ENCODE assay signal across 8 cellular contexts in genomic region chr1:39491146-39491921, GRCh38. TPM values are rescaled to one million over a fixed set of nuclear protein-coding genes. Genes with fewer than 3 reads are reported as not detected.
DNase-seq lines count a peak whose midpoint lies in the region; ATAC-seq and TF ChIP-seq lines count a peak whose summit lies in the region.

TSS of gene BMP8A (plus strand) at chr1:39491636. CDS start at chr1:39491992, 356 bp downstream.

- peaks cover 0 to 15% of the 10 kb centered on the region in 2 donors for H3K4me1 Mint-ChIP-seq in immature natural killer cell

- peaks cover 41% of the 10 kb centered on the region for H3K79me2 ChIP-seq in MM.1S (ENCODE audit: low read length)

- peak; percentile 71 for DNase-seq in DMS79 (lab: John Stamatoyannopoulos, UW)
- peak; percentile 93 for DNase-seq in MM.1S
- DNase-seq in T-helper 2 cell = peak; percentile 57 to 73 (median 70)
- no peak for DNase-seq in astrocyte of the cerebellum (ENCODE audit: low read depth)
- peak; percentile 79 to 83 (median 80) for DNase-seq in immature natural killer cell
- peak; percentile 46 for DNase-seq in stimulated activated CD4-positive, alpha-beta T cell treated with anti-CD3 and anti-CD28 coated beads, Interleukin-1b, Interleukin-23, amount 100 ng/mL, for 48 hours
- DNase-seq in midbrain (lab: John Stamatoyannopoulos, UW) = no peak

- no peaks in the 10 kb centered on the region for H3K9me3 Mint-ChIP-seq in immature natural killer cell

- H3K4me2 ChIP-seq in MM.1S (ENCODE audit: low read depth, low read length) = peak within 1 kb of the TSS; percentile 87

- H3F3A ChIP-seq in MM.1S (ENCODE audit: insufficient read depth, low read length) = peaks cover 22% of the 10 kb centered on the region

- no peaks in the 10 kb centered on the region for H4K20me1 ChIP-seq in MM.1S (ENCODE audit: insufficient read depth, low read length)

- H3K36me3 Mint-ChIP-seq in immature natural killer cell = peaks cover 0 to 7% (median 3%) of the 10 kb centered on the region in 3 donors

- no peaks in the 10 kb centered on the region for H3K27me3 ChIP-seq in MM.1S (replicated peaks; ENCODE audit: insufficient read depth, low read length)

- no peaks in the 10 kb centered on the region for H3K9me3 ChIP-seq in MM.1S (replicated peaks; ENCODE audit: insufficient read depth, low read length)

- TF ChIP-seq CTCF in MM.1S (IDR thresholded peaks at IDR 0.05; ENCODE audit: low read length) = no peak; the same call in 1 of the 2 replicates
- TF ChIP-seq CTCF in astrocyte of the cerebellum (IDR thresholded peaks at IDR 0.05; ENCODE audit: low read depth, low read length, missing control alignments) = no peak

- ATAC-seq in GM21529 (IDR thresholded peaks at IDR 0.05; ENCODE audit: unreplicated experiment) = peak; percentile 71

- H3K4me1 ChIP-seq in MM.1S (ENCODE audit: low read length) = peaks cover 17% of the 10 kb centered on the region; the same call in 1 of the 2 replicates

- H3K27me3 Mint-ChIP-seq in immature natural killer cell (ENCODE audit: low read depth in 3 of 3) = peaks cover 16 to 32% (median 19%) of the 10 kb centered on the region in 3 donors

- peak within 1 kb of the TSS in 3 of 6 donors; percentile 37 to 58 (median 41) for H3K27ac Mint-ChIP-seq in immature natural killer cell

- H3K9ac ChIP-seq in MM.1S (ENCODE audit: low read length) = peak within 1 kb of the TSS; percentile 72

- H3K4me3 Mint-ChIP-seq in immature natural killer cell = peak within 1 kb of the TSS; percentile 60 to 75 (median 72)

- H3K36me3 ChIP-seq in MM.1S (replicated peaks; ENCODE audit: insufficient read depth, low read length) = no peaks in the 10 kb centered on the region

- H3K4me3 ChIP-seq in MM.1S (ENCODE audit: low read length) = peak within 1 kb of the TSS; percentile 71
- peak within 1 kb of the TSS; percentile 29 for H3K4me3 ChIP-seq in astrocyte of the cerebellum (ENCODE audit: low read depth, low read length)

- H3K9me2 ChIP-seq in MM.1S (replicated peaks; ENCODE audit: insufficient read depth, low read length) = no peaks in the 10 kb centered on the region

- peak within 1 kb of the TSS; percentile 61 for H2AFZ ChIP-seq in MM.1S (ENCODE audit: low read length)

- in situ Hi-C loops in astrocyte of the cerebellum (cut with HindIII; ENCODE audit: low sequenced_read_pairs) = no loop called here

- peak within 1 kb of the TSS; percentile 76 for H3K27ac ChIP-seq in MM.1S (ENCODE audit: low read length)

RNA-seq across cellular contexts. Expression of gene BMP8A, which starts in this region (rescaled TPM):
- not detected for polyA plus RNA-seq in immature natural killer cell

Comparison
In these comparisons a context has a peak if more than half of its experiments do, and no peak if none do; other contexts are left out.
1. Peak in DNase-seq in immature natural killer cell; RNA of the gene not detected or under 1 TPM.
2. DNase-seq: peak in DMS79 (single experiment), MM.1S (single experiment), T-helper 2 cell (5 of 5) and stimulated activated CD4-positive, alpha-beta T cell treated with anti-CD3 and anti-CD28 coated beads, Interleukin-1b, Interleukin-23, amount 100 ng/mL, for 48 hours (single experiment); none in astrocyte of the cerebellum (single experiment) and midbrain (single experiment).